In genomic region chr21:46472246-46472645, GRCh38 we compare ENCODE assay signal across 10 cellular contexts. TPM values are rescaled to one million over a fixed set of nuclear protein-coding genes. Genes with fewer than 3 reads are reported as not detected.
DNase-seq lines count a peak whose midpoint lies in the region; ATAC-seq and TF ChIP-seq lines count a peak whose summit lies in the region.
"Had no signal": no experiment of that assay in that cellular context is flagged by ENCODE, and none has a peak within 500 bp of the region (broad histone marks: within the 10 kb centered on the region; RNA-seq: fewer than 3 reads in every experiment).

No MANE protein-coding gene starts in this region.

- peaks cover 4% of the 10 kb centered on the region for H3K36me3 Mint-ChIP-seq in activated naive CD8-positive, alpha-beta T cell

- in situ Hi-C loops in transverse colon (cut with MboI; ENCODE audit: low pct_ligation_motif_present in 1 of 4, low pct_unique_long_range_greater_than_20kb in 1 of 4, low sequenced_read_pairs in 3 of 4): no loop called here

- H3K9me3 ChIP-seq in BLaER1 treated with 17β-estradiol and CSF1 and Interleukin-3, amounts not matched to agents 10 nM and 100 nM (replicated peaks in 1 of 11): no peaks in the 10 kb centered on the region
- no peaks in the 10 kb centered on the region for H3K9me3 ChIP-seq in mesenchymal stem cell (ENCODE audit: control insufficient read depth, low read length)
- H3K9me3 ChIP-seq in transverse colon: no peaks in the 10 kb centered on the region

- no peak overlapping the region for H3K4ac ChIP-seq in mesenchymal stem cell (ENCODE audit: low read depth in 1 of 2, low read length in 2 of 2)

- H2BK5ac ChIP-seq in mesenchymal stem cell (ENCODE audit: low read depth, low read length, poor library complexity, severe bottlenecking): no peak overlapping the region

- H2AK5ac ChIP-seq in mesenchymal stem cell (ENCODE audit: low read length, severe bottlenecking): no peak overlapping the region

- peak overlapping the region; percentile 19 for H3K27ac Mint-ChIP-seq in activated naive CD8-positive, alpha-beta T cell

- H3K23ac ChIP-seq in mesenchymal stem cell (ENCODE audit: low read length in 2 of 2): no peak overlapping the region

- H4K8ac ChIP-seq in mesenchymal stem cell (ENCODE audit: low read length): no peak overlapping the region

- ATAC-seq in HG03378 (IDR thresholded peaks at IDR 0.05; ENCODE audit: unreplicated experiment): no peak

- H3K4me3 ChIP-seq in BLaER1 treated with 17β-estradiol and CSF1 and Interleukin-3, amounts not matched to agents 10 nM and 100 nM: no peak overlapping the region
- H3K4me3 ChIP-seq in mesenchymal stem cell (ENCODE audit: insufficient read depth in 1 of 2, low read depth in 1 of 2, low read length in 2 of 2) (no peak overlapping the region), transverse colon (no peak overlapping the region)

- no peaks in the 10 kb centered on the region for H3K27me3 Mint-ChIP-seq in activated naive CD8-positive, alpha-beta T cell

- H3K4me3 Mint-ChIP-seq in activated naive CD8-positive, alpha-beta T cell: peak overlapping the region; percentile 2

- intact Hi-C loops in transverse colon (cut with DNase I; ENCODE audit: low total_unique reads): no loop called here

- no peak overlapping the region for H2AFZ ChIP-seq in mesenchymal stem cell (ENCODE audit: low read depth, low read length)

- peaks cover 36% of the 10 kb centered on the region for H3K79me1 ChIP-seq in mesenchymal stem cell (replicated peaks; ENCODE audit: low read length, poor library complexity, severe bottlenecking)

- H3K27me3 ChIP-seq in BLaER1 treated with 17β-estradiol and CSF1 and Interleukin-3, amounts not matched to agents 10 nM and 100 nM: no peaks in the 10 kb centered on the region
- H3K27me3 ChIP-seq in mesenchymal stem cell (ENCODE audit: control insufficient read depth in 1 of 2, insufficient read depth in 1 of 2, low read length in 2 of 2) (no peaks in the 10 kb centered on the region), transverse colon (no peaks in the 10 kb centered on the region)

- peak overlapping the region in 10 of 11 experiments; percentile 26 to 76 (median 40); a peak in 16 of 22 replicates for H3K4me2 ChIP-seq in BLaER1 treated with 17β-estradiol and CSF1 and Interleukin-3, amounts not matched to agents 10 nM and 100 nM
- H3K4me2 ChIP-seq in mesenchymal stem cell (ENCODE audit: low read length, poor library complexity, severe bottlenecking): no peak overlapping the region

- peak overlapping the region in 1 of 2 experiments; percentile 89 for H3K14ac ChIP-seq in mesenchymal stem cell (ENCODE audit: low read length in 2 of 2)

- no peak overlapping the region for H3K9ac ChIP-seq in BLaER1 treated with 17β-estradiol and CSF1 and Interleukin-3, amounts not matched to agents 10 nM and 100 nM
- H3K9ac ChIP-seq in mesenchymal stem cell (ENCODE audit: low read length): no peak overlapping the region

- H3K18ac ChIP-seq in mesenchymal stem cell (ENCODE audit: low read depth in 1 of 2, low read length in 2 of 2): peak overlapping the region in 1 of 2 experiments; percentile 5

- peak overlapping the region in 7 of 11 experiments; percentile 23 to 52 (median 38); a peak in 8 of 22 replicates for H3K27ac ChIP-seq in BLaER1 treated with 17β-estradiol and CSF1 and Interleukin-3, amounts not matched to agents 10 nM and 100 nM
- H3K27ac ChIP-seq in mesenchymal stem cell (ENCODE audit: low read length, poor library complexity, severe bottlenecking) (no peak overlapping the region), transverse colon (no peak overlapping the region)

- no peak overlapping the region for H2BK12ac ChIP-seq in mesenchymal stem cell (ENCODE audit: low read length in 2 of 2)

- 91% methylated on average over 6 of the region's 6 CpGs for WGBS in mesenchymal stem cell
- 72 to 74% methylated on average over 3 to 6 of the region's 6 CpGs for WGBS in transverse colon (ENCODE audit: low coverage in 1 of 2), 2 donors

- peaks cover 12 to 38% (median 19%) of the 10 kb centered on the region in 11 experiments; a peak in 17 of 22 replicates for H3K36me3 ChIP-seq in BLaER1 treated with 17β-estradiol and CSF1 and Interleukin-3, amounts not matched to agents 10 nM and 100 nM
- H3K36me3 ChIP-seq in mesenchymal stem cell (ENCODE audit: control insufficient read depth in 1 of 2, insufficient read depth in 2 of 2, low read depth in 1 of 2, low read length in 2 of 2): peaks cover 9 to 11% of the 10 kb centered on the region in 2 experiments
- H3K36me3 ChIP-seq in transverse colon: no peaks in the 10 kb centered on the region

- H4K91ac ChIP-seq in mesenchymal stem cell (ENCODE audit: low read length): no peak overlapping the region

- TF ChIP-seq EP300 in transverse colon (IDR thresholded peaks at IDR 0.05; ENCODE audit: low read depth): no peak

- no peak for TF ChIP-seq CTCF in transverse colon (IDR thresholded peaks at IDR 0.05)

- no peak overlapping the region for H2BK120ac ChIP-seq in mesenchymal stem cell (ENCODE audit: low read depth, low read length)

- H3K4me1 ChIP-seq in BLaER1 treated with 17β-estradiol and CSF1 and Interleukin-3, amounts not matched to agents 10 nM and 100 nM: peaks cover 20 to 52% (median 32%) of the 10 kb centered on the region in 10 experiments
- H3K4me1 ChIP-seq in mesenchymal stem cell (ENCODE audit: control insufficient read depth, insufficient read depth, low read depth, low read length): no peaks in the 10 kb centered on the region
- peaks cover 0 to 14% (median 0%) of the 10 kb centered on the region in 4 donors for H3K4me1 ChIP-seq in transverse colon

- no peak for TF ChIP-seq POLR2A in transverse colon (IDR thresholded peaks at IDR 0.05)

- no peaks in the 10 kb centered on the region for H3K9me3 Mint-ChIP-seq in activated naive CD8-positive, alpha-beta T cell (ENCODE audit: low read depth)

- peak; percentile 75 for DNase-seq in MV-4-11 (lab: John Stamatoyannopoulos, UW)
- DNase-seq in mesenchymal stem cell: peak; percentile 61
- no peak for DNase-seq in hepatic stellate cell (ENCODE audit: low spot score)
- DNase-seq in NK-92 (lab: John Stamatoyannopoulos, UW; ENCODE audit: unreplicated experiment): no peak
- DNase-seq in transverse colon: no peak
- DNase-seq: activated CD8-positive, alpha-beta memory T cell treated with anti-CD3 and anti-CD28 coated beads, Interleukin-2, amount 50 U/mL, for 48 hours; hippocampal formation had no signal

- H4K20me1 ChIP-seq in BLaER1 treated with 17β-estradiol and CSF1 and Interleukin-3, amounts not matched to agents 10 nM and 100 nM: peaks cover 0 to 78% (median 8%) of the 10 kb centered on the region in 11 experiments; a peak in 8 of 22 replicates

- no peak overlapping the region for H2BK15ac ChIP-seq in mesenchymal stem cell (ENCODE audit: low read depth, poor library complexity, severe bottlenecking)

- H3K4me1 Mint-ChIP-seq in activated naive CD8-positive, alpha-beta T cell (ENCODE audit: low read depth): peaks cover 68% of the 10 kb centered on the region

RNA-seq across cellular contexts. Expression of gene DIP2A, which starts 13.6 kb away (rescaled TPM):
- polyA plus RNA-seq in mesenchymal stem cell (2013, experiment 1 of 2): 14.2 TPM
- 13.3 TPM for polyA plus RNA-seq in mesenchymal stem cell (2013, experiment 2 of 2)
- total RNA-seq in transverse colon: 100 to 1,000 TPM in 2 of 4 donors, 10 to 100 TPM in 2; 68.8 to 121 (median 92.9) TPM

Comparison
In these comparisons a context has a peak if more than half of its experiments do, and no peak if none do; other contexts are left out.
1. H3K27ac ChIP-seq: peak in BLaER1 treated with 17β-estradiol and CSF1 and Interleukin-3, amounts not matched to agents 10 nM and 100 nM (7 of 11); none in mesenchymal stem cell (single experiment) and transverse colon (0 of 4).
2. DNase-seq: peak in MV-4-11 (single experiment) and mesenchymal stem cell (single experiment); none in hepatic stellate cell (single experiment), NK-92 (single experiment) and transverse colon (single experiment).